Comparison of ENCODE assay signal across 8 cellular contexts in genomic region chrX:71301195-71301924, GRCh38. TPM values are rescaled to one million over a fixed set of nuclear protein-coding genes. Genes with fewer than 3 reads are reported as not detected.
A peak's percentile ranks its signal among the peaks of the same experiment; 100 is the strongest.
DNase-seq lines count a peak whose midpoint lies in the region; ATAC-seq and TF ChIP-seq lines count a peak whose summit lies in the region.

TSS of gene ITGB1BP2 (plus strand) at chrX:71301750. CDS start at chrX:71301807, 57 bp downstream.

- no peaks in the 10 kb centered on the region for H3K79me1 ChIP-seq in neuronal stem cell (ENCODE audit: low read depth, low read length)

- no CpG with 5 or more reads among the region's 10 CpGs for WGBS in neuronal stem cell (ENCODE audit: extremely low coverage in 2 of 2, insufficient read length in 2 of 2, insufficient replicate concordance in 1 of 2), 2 donors

- H4K8ac ChIP-seq in neuronal stem cell (ENCODE audit: low read depth, low read length): no peak within 1 kb of the TSS

- H2AK5ac ChIP-seq in neuronal stem cell (ENCODE audit: low read depth, low read length): no peak within 1 kb of the TSS

- no peak within 1 kb of the TSS for H3K4me2 ChIP-seq in neuronal stem cell (ENCODE audit: insufficient read depth, low read length, poor library complexity, severe bottlenecking)

- no peak within 1 kb of the TSS for H4K91ac ChIP-seq in neuronal stem cell (ENCODE audit: low read depth, low read length, poor library complexity)

- no peak within 1 kb of the TSS for H3K14ac ChIP-seq in neuronal stem cell (ENCODE audit: low read length)

- H3K9me3 ChIP-seq in neuronal stem cell (replicated peaks in 1 of 2; ENCODE audit: control insufficient read depth in 2 of 2, insufficient read depth in 1 of 2, low read depth in 1 of 2, low read length in 2 of 2): no peaks in the 10 kb centered on the region

- H3K4me1 Mint-ChIP-seq in endothelial cell (ENCODE audit: unreplicated experiment): peaks cover 10% of the 10 kb centered on the region

- H3K18ac ChIP-seq in neuronal stem cell (ENCODE audit: low read length): no peak within 1 kb of the TSS

- TF ChIP-seq CTCF in endothelial cell (IDR thresholded peaks at IDR 0.05; ENCODE audit: unreplicated experiment) (no peak), dorsolateral prefrontal cortex (IDR thresholded peaks at IDR 0.05 in 54 of 56, conservative IDR thresholded peaks at IDR 0.05 in 2 of 56; ENCODE audit: low read depth in 1 of 56, partially characterized antibody in 56 of 56) (no peak)

- peak within 1 kb of the TSS; percentile 43 for H3K27ac ChIP-seq in neuronal stem cell (replicated peaks; ENCODE audit: low read length)
- H3K27ac ChIP-seq in dorsolateral prefrontal cortex: peak within 1 kb of the TSS in 1 of 59 donors; percentile 26

- H2BK120ac ChIP-seq in neuronal stem cell (ENCODE audit: low read depth, low read length): no peak within 1 kb of the TSS

- H3K4me3 Mint-ChIP-seq in endothelial cell (ENCODE audit: unreplicated experiment): no peak within 1 kb of the TSS

- H3K36me3 ChIP-seq in neuronal stem cell (replicated peaks in 1 of 2; ENCODE audit: control insufficient read depth in 2 of 2, insufficient read depth in 2 of 2, low read length in 2 of 2): peaks cover 16 to 86% of the 10 kb centered on the region in 2 donors

- H3K9me3 Mint-ChIP-seq in endothelial cell (ENCODE audit: unreplicated experiment): no peaks in the 10 kb centered on the region

- peaks cover 24% of the 10 kb centered on the region for H3K36me3 Mint-ChIP-seq in endothelial cell (ENCODE audit: low read depth, unreplicated experiment)

- H3K27me3 ChIP-seq in neuronal stem cell (ENCODE audit: control insufficient read depth in 3 of 3, insufficient read depth in 3 of 3, low read depth in 1 of 3, low read length in 3 of 3) (no peaks in the 10 kb centered on the region), dorsolateral prefrontal cortex (peaks cover 0 to 51% (median 9%) of the 10 kb centered on the region in 45 donors)

- ATAC-seq in HG02623 (IDR thresholded peaks at IDR 0.05; ENCODE audit: unreplicated experiment): no peak

- H3K4me1 ChIP-seq in neuronal stem cell (ENCODE audit: control insufficient read depth in 2 of 2, insufficient read depth in 1 of 2, low read depth in 1 of 2, low read length in 2 of 2): no peaks in the 10 kb centered on the region

- no peak within 1 kb of the TSS for H3K4ac ChIP-seq in neuronal stem cell (ENCODE audit: low read length)

- no peak within 1 kb of the TSS for H3K4me3 ChIP-seq in neuronal stem cell (ENCODE audit: low read length in 2 of 2)
- H3K4me3 ChIP-seq in dorsolateral prefrontal cortex: no peak within 1 kb of the TSS

- H2AFZ ChIP-seq in neuronal stem cell (ENCODE audit: low read length): no peak within 1 kb of the TSS

- peaks cover 1% of the 10 kb centered on the region for H3K27me3 Mint-ChIP-seq in endothelial cell (ENCODE audit: unreplicated experiment)

- no peak within 1 kb of the TSS for H2BK5ac ChIP-seq in neuronal stem cell (ENCODE audit: low read length)

- H2BK12ac ChIP-seq in neuronal stem cell (ENCODE audit: low read length): no peak within 1 kb of the TSS

- H2BK15ac ChIP-seq in neuronal stem cell (ENCODE audit: low read length): no peak within 1 kb of the TSS

- no peak within 1 kb of the TSS for H3K9ac ChIP-seq in neuronal stem cell (ENCODE audit: low read depth, low read length, poor library complexity)

- H3K23ac ChIP-seq in neuronal stem cell (ENCODE audit: low read depth, low read length, poor library complexity): no peak within 1 kb of the TSS

- DNase-seq in EL (peak; percentile 13), NCI-H69 (lab: John Stamatoyannopoulos, UW) (peak; percentile 14), endothelial cell (ENCODE audit: low spot score) (no peak), neuronal stem cell (ENCODE audit: low spot score) (no peak), dorsolateral prefrontal cortex (no peak), mesenteric fat pad (ENCODE audit: low spot score) (no peak)
- no peak for DNase-seq in stimulated activated CD4-positive, alpha-beta T cell treated with anti-CD3 and anti-CD28 coated beads, Interleukin-2, amount 100 ng/mL, for 24 hours

- peak within 1 kb of the TSS; percentile 30 for H3K27ac Mint-ChIP-seq in endothelial cell (ENCODE audit: unreplicated experiment)

- intact Hi-C loops in dorsolateral prefrontal cortex (cut with DNase I): no loop called here

RNA-seq across cellular contexts. Expression of gene ITGB1BP2, which starts in this region (rescaled TPM):
- total RNA-seq in endothelial cell (ENCODE audit: unreplicated experiment) (2.8 TPM), dorsolateral prefrontal cortex (1 to 10 TPM in 72 of 120 experiments, under 1 TPM in 39, not detected in 9; 0.38 to 5.7 (median 1.2) TPM), mesenteric fat pad (0.84 TPM)
- 0.68 TPM for polyA plus RNA-seq in neuronal stem cell (2013, experiment 1 of 2)
- 0.96 TPM for polyA plus RNA-seq in neuronal stem cell (2013, experiment 2 of 2)

Comparison
In these comparisons a context has a peak if more than half of its experiments do, and no peak if none do; other contexts are left out.
1. DNase-seq: peak in EL (single experiment) and NCI-H69 (single experiment); none in endothelial cell (single experiment), neuronal stem cell (single experiment), dorsolateral prefrontal cortex (0 of 10), mesenteric fat pad (single experiment) and stimulated activated CD4-positive, alpha-beta T cell treated with anti-CD3 and anti-CD28 coated beads, Interleukin-2, amount 100 ng/mL, for 24 hours (0 of 2).